Comparison of ENCODE assay signal across 15 cellular contexts in genomic region chr4:36249605-36250004, GRCh38. TPM values are rescaled to one million over a fixed set of nuclear protein-coding genes. Genes with fewer than 3 reads are reported as not detected.
DNase-seq lines count a peak whose midpoint lies in the region; ATAC-seq and TF ChIP-seq lines count a peak whose summit lies in the region.
"Had no signal": no experiment of that assay in that cellular context is flagged by ENCODE, and none has a peak within 500 bp of the region (broad histone marks: within the 10 kb centered on the region; RNA-seq: fewer than 3 reads in every experiment).

No MANE protein-coding gene starts in this region.

- no peak overlapping the region for H3K27ac Mint-ChIP-seq in neural progenitor cell
- H3K27ac Mint-ChIP-seq: H9 had no signal

- H3K27me3 ChIP-seq in neural progenitor cell, result peaks cover 13% of the 10 kb centered on the region
- H3K27me3 ChIP-seq: BLaER1 had no signal

- H2AFZ ChIP-seq in neural progenitor cell (replicated peaks), result no peak overlapping the region

- ATAC-seq in GM18519 (IDR thresholded peaks at IDR 0.05; ENCODE audit: low FRiP score, unreplicated experiment) (peak; percentile 37), HG02610 (IDR thresholded peaks at IDR 0.05; ENCODE audit: unreplicated experiment) (peak; percentile 62), HG03442 (IDR thresholded peaks at IDR 0.05; ENCODE audit: unreplicated experiment) (peak; percentile 38), HG03354 (IDR thresholded peaks at IDR 0.05; ENCODE audit: poor library complexity, severe bottlenecking, unreplicated experiment) (no peak)
- ATAC-seq: HepG2 had no signal

- H4K20me1 ChIP-seq in neural progenitor cell (ENCODE audit: low read depth), result no peaks in the 10 kb centered on the region
- H4K20me1 ChIP-seq: BLaER1 had no signal

- no peak overlapping the region for H3K4me3 ChIP-seq in neural progenitor cell
- H3K4me3 ChIP-seq: BLaER1 had no signal

- no peaks in the 10 kb centered on the region for H3K36me3 Mint-ChIP-seq in neural progenitor cell

- no peaks in the 10 kb centered on the region for H3K79me2 ChIP-seq in neural progenitor cell (ENCODE audit: low read depth)

- no peak overlapping the region for H3K9ac ChIP-seq in neural progenitor cell
- H3K9ac ChIP-seq: BLaER1, KMS-11 had no signal

- no peaks in the 10 kb centered on the region for H3K4me1 Mint-ChIP-seq in neural progenitor cell

- H3K9me3 Mint-ChIP-seq in neural progenitor cell, result no peaks in the 10 kb centered on the region
- H3K9me3 Mint-ChIP-seq: H9 had no signal

- H3K4me1 ChIP-seq in neural progenitor cell, result no peaks in the 10 kb centered on the region

- peaks cover 10% of the 10 kb centered on the region for H3K27me3 Mint-ChIP-seq in neural progenitor cell (ENCODE audit: insufficient read depth, low read depth)

- H3F3A ChIP-seq in neural progenitor cell (ENCODE audit: low read depth), result peaks cover 5% of the 10 kb centered on the region

- no peaks in the 10 kb centered on the region for H3K36me3 ChIP-seq in neural progenitor cell
- H3K36me3 ChIP-seq: BLaER1 had no signal

- H3K27ac ChIP-seq in neural progenitor cell, result no peak overlapping the region
- H3K27ac ChIP-seq: BLaER1, KMS-11 had no signal

- no peak overlapping the region for H3K4me2 ChIP-seq in neural progenitor cell
- H3K4me2 ChIP-seq: BLaER1, KMS-11 had no signal

- TF ChIP-seq CTCF in neural progenitor cell (IDR thresholded peaks at IDR 0.05), result no peak

- H3K4me3 Mint-ChIP-seq in neural progenitor cell, result no peak overlapping the region
- H3K4me3 Mint-ChIP-seq: H9 had no signal

- H3K9me3 ChIP-seq in neural progenitor cell (ENCODE audit: low read depth), result no peaks in the 10 kb centered on the region
- H3K9me3 ChIP-seq: BLaER1 had no signal

- no peak for DNase-seq in SHP77 (lab: John Stamatoyannopoulos, UW)
- DNase-seq in superior temporal gyrus (ENCODE audit: extremely low spot score), result no peak
- no peak for DNase-seq in neural progenitor cell (ENCODE audit: low spot score)
- DNase-seq: DMS53, GF-D8, GOT3, H9 had no signal

RNA-seq across cellular contexts. Expression of gene ARAP2, which starts 5.3 kb away (rescaled TPM):
- 0.87 and 1.6 TPM in 2 replicates for total RNA-seq in neural progenitor cell (ENCODE audit: low replicate concordance)

RNA-seq across cellular contexts. Expression of gene DTHD1, which starts 31.8 kb away (rescaled TPM):
- total RNA-seq in neural progenitor cell (ENCODE audit: low replicate concordance), result not detected in 2 replicates
- total RNA-seq: A673, H9, HepG2 had no signal
